Comparison of ENCODE assay signal across 24 cellular contexts in the genomic region with DNA sequence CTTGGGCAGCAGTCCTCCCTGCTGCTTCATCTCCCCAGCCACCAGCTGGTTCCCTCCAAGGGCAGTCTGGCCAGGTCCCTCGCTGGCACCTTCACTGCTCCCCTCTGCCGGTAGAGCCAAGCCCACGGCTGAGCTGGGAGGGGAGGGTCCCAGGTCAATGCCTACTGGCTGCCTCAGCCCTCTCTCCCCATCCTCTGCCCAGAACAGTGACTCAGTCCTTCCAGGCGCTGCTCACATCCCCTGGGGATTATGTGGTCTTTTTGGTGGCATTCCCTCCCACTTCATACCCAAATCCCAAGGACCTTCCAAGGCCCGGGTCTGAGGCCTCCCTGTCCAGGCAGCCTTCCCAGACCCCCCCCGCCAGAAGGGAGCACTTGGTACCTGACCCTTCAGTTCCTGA. TPM values are rescaled to one million over a fixed set of nuclear protein-coding genes. Genes with fewer than 3 reads are reported as not detected.
DNase-seq lines count a peak whose midpoint lies in the region; ATAC-seq and TF ChIP-seq lines count a peak whose summit lies in the region.
"Had no signal": no experiment of that assay in that cellular context is flagged by ENCODE, and none has a peak within 500 bp of the region (broad histone marks: within the 10 kb centered on the region; RNA-seq: fewer than 3 reads in every experiment).

No MANE protein-coding gene starts in this region.

- no peak overlapping the region for H3K4me3 ChIP-seq in AG10803 (ENCODE audit: low read length)
- no peak overlapping the region for H3K4me3 ChIP-seq in neural progenitor cell
- H3K4me3 ChIP-seq: left ventricle myocardium inferior, Peyer's patch, suprapubic skin had no signal

- peaks cover 14% of the 10 kb centered on the region for H3K4me1 Mint-ChIP-seq in neural progenitor cell

- peak; percentile 28 for DNase-seq in AG10803 (ENCODE audit: low read depth)
- DNase-seq in HS-27A (ENCODE audit: low read depth) = peak; percentile 42
- DNase-seq in amniotic epithelial cell (ENCODE audit: low read depth) = peak; percentile 11
- DNase-seq in neural progenitor cell (ENCODE audit: low spot score) = no peak
- no peak for DNase-seq in OCI-M1 (lab: John Stamatoyannopoulos, UW)
- DNase-seq in NCI-H1105 (lab: John Stamatoyannopoulos, UW) = no peak
- DNase-seq in NCI-H1048 (lab: John Stamatoyannopoulos, UW) = no peak
- DNase-seq: activated CD4-positive, alpha-beta T cell treated with anti-CD3 and anti-CD28 coated beads, Interleukin-2, amount 50 U/mL, for 1 hour; C1 segment of cervical spinal cord; erythroblast; left ventricle myocardium inferior; naive B cell; NCI-H1694; NCI-H2171; NCI-H524; occipital lobe; Peyer's patch; small intestine had no signal

- H3K4me3 Mint-ChIP-seq in neural progenitor cell = peak overlapping the region; percentile 59
- H3K4me3 Mint-ChIP-seq: naive B cell; stimulated activated memory B cell treated with anti-CD40 and anti-IgM and Interleukin-4, amounts not matched to agents 10 μg/mL and 1 μg/mL and 100 μg/mL, for 72 hours had no signal

- H3K27me3 Mint-ChIP-seq in neural progenitor cell (ENCODE audit: insufficient read depth, low read depth) = peaks cover 4% of the 10 kb centered on the region

- H3K27ac Mint-ChIP-seq in neural progenitor cell = peak overlapping the region; percentile 82
- H3K27ac Mint-ChIP-seq: activated naive CD4-positive, alpha-beta T cell treated with anti-CD3 and anti-CD28 coated beads, Interleukin-2, amount 50 U/mL, for 72 hours; stimulated activated memory B cell treated with anti-CD40 and anti-IgM and Interleukin-4, amounts not matched to agents 10 μg/mL and 1 μg/mL and 100 μg/mL, for 72 hours had no signal

- no peaks in the 10 kb centered on the region for H3K79me2 ChIP-seq in neural progenitor cell (ENCODE audit: low read depth)

- H3K36me3 ChIP-seq in neural progenitor cell = no peaks in the 10 kb centered on the region
- H3K36me3 ChIP-seq: left ventricle myocardium inferior, Peyer's patch, suprapubic skin had no signal

- peaks cover 2% of the 10 kb centered on the region for H3K9me3 Mint-ChIP-seq in neural progenitor cell
- H3K9me3 Mint-ChIP-seq: activated naive CD4-positive, alpha-beta T cell treated with anti-CD3 and anti-CD28 coated beads, Interleukin-2, amount 50 U/mL, for 72 hours had no signal

- no peaks in the 10 kb centered on the region for H3F3A ChIP-seq in neural progenitor cell (ENCODE audit: low read depth)

- no peak overlapping the region for H2AFZ ChIP-seq in neural progenitor cell (replicated peaks)

- no peaks in the 10 kb centered on the region for H3K9me3 ChIP-seq in neural progenitor cell (ENCODE audit: low read depth)
- H3K9me3 ChIP-seq: left ventricle myocardium inferior, Peyer's patch, suprapubic skin had no signal

- no peaks in the 10 kb centered on the region for H3K27me3 ChIP-seq in neural progenitor cell
- H3K27me3 ChIP-seq: Peyer's patch had no signal

- H3K27ac ChIP-seq in neural progenitor cell = no peak overlapping the region
- H3K27ac ChIP-seq: left ventricle myocardium inferior, Peyer's patch, suprapubic skin had no signal

- no peak overlapping the region for H3K9ac ChIP-seq in neural progenitor cell

- ATAC-seq in HG03025 (IDR thresholded peaks at IDR 0.05; ENCODE audit: low FRiP score, unreplicated experiment) = no peak
- ATAC-seq: activated naive CD4-positive, alpha-beta T cell treated with anti-CD3 and anti-CD28 coated beads, Interleukin-2, amount 50 U/mL, for 72 hours; stimulated activated memory B cell treated with anti-CD40 and anti-IgM and Interleukin-4, amounts not matched to agents 10 μg/mL and 1 μg/mL and 100 μg/mL, for 72 hours had no signal

- no peak overlapping the region for H3K4me2 ChIP-seq in neural progenitor cell

- peaks cover 4% of the 10 kb centered on the region for H3K4me1 ChIP-seq in neural progenitor cell
- H3K4me1 ChIP-seq: left ventricle myocardium inferior, Peyer's patch had no signal

- TF ChIP-seq CTCF in AG10803 (conservative IDR thresholded peaks at IDR 0.05; ENCODE audit: low read length) (no peak), neural progenitor cell (IDR thresholded peaks at IDR 0.05) (no peak)

- H3K36me3 Mint-ChIP-seq in neural progenitor cell = peaks cover 10% of the 10 kb centered on the region
- H3K36me3 Mint-ChIP-seq: activated naive CD4-positive, alpha-beta T cell treated with anti-CD3 and anti-CD28 coated beads, Interleukin-2, amount 50 U/mL, for 72 hours; naive B cell; stimulated activated memory B cell treated with anti-CD40 and anti-IgM and Interleukin-4, amounts not matched to agents 10 μg/mL and 1 μg/mL and 100 μg/mL, for 72 hours had no signal

- H4K20me1 ChIP-seq in neural progenitor cell (ENCODE audit: low read depth) = no peaks in the 10 kb centered on the region

RNA-seq across cellular contexts. Expression of a gene that starts 44.9 kb away (rescaled TPM):
- total RNA-seq in neural progenitor cell (ENCODE audit: low replicate concordance) = 1.8 and 3.5 TPM in 2 replicates
- total RNA-seq: left ventricle myocardium inferior; Peyer's patch; SK-MEL-5; T-helper 1 cell treated with Interleukin-12 subunit alpha and Interleukin-12 subunit beta and Interleukin-4 antibody, amounts not matched to agents 30 ng/mL and 1 ng/mL, for 36 hours had no signal

Comparison
In these comparisons a context has a peak if more than half of its experiments do, and no peak if none do; other contexts are left out.
1. DNase-seq: peak in AG10803 (single experiment), HS-27A (single experiment) and amniotic epithelial cell (single experiment); none in neural progenitor cell (single experiment), OCI-M1 (single experiment), NCI-H1105 (single experiment) and NCI-H1048 (single experiment).